In genomic region chr3:37141676-37142075, GRCh38 we compare ENCODE assay signal across 22 cellular contexts.
"Had no signal": no experiment of that assay in that cellular context is flagged by ENCODE, and none has a peak within 500 bp of the region (broad histone marks: within the 10 kb centered on the region; RNA-seq: fewer than 3 reads in every experiment).

No MANE protein-coding gene starts in this region.

- H3K4me3 ChIP-seq: PC-9, SK-N-MC had no signal

- H3K27ac ChIP-seq: PC-9, SK-N-MC had no signal

- DNase-seq: activated CD4-positive, alpha-beta memory T cell treated with anti-CD3 and anti-CD28 coated beads, Interleukin-2, amount 10 ng/mL, durations not matched to agents 7 days and 5 days; activated CD4-positive, alpha-beta T cell treated with anti-CD3 and anti-CD28 coated beads for 36 hours; activated CD4-positive, alpha-beta T cell treated with anti-CD3 and anti-CD28 coated beads, Interleukin-2, amount 50 U/mL, for 1 hour; activated gamma-delta T cell; activated naive CD4-positive, alpha-beta T cell treated with anti-CD3 and anti-CD28 coated beads for 36 hours; activated T-cell treated with anti-CD3 and anti-CD28 coated beads for 4 hours; activated T-cell treated with anti-CD3 and anti-CD28 coated beads, Interleukin-2, amount 50 U/mL, for 48 hours; amygdala; Kasumi-1; KBM-7; NCI-H1048; NCI-H146; NCI-H187 treated with DMSO at 0.1 percent for 48 hours; NCI-H2081 treated with DMSO at 0.1 percent for 48 hours; NCI-H446; NCI-H524; PC-9; T-cell; T-helper 2 cell; T1000 had no signal

- ATAC-seq: activated CD4-positive, alpha-beta T cell treated with anti-CD3 and anti-CD28 coated beads for 36 hours; activated T-helper 17 cell treated with anti-CD3 and anti-CD28 coated beads, Interleukin-2, amount 50 U/mL, for 72 hours; T-cell had no signal
